23 cellular contexts compared by ENCODE assay signal in the genomic region with DNA sequence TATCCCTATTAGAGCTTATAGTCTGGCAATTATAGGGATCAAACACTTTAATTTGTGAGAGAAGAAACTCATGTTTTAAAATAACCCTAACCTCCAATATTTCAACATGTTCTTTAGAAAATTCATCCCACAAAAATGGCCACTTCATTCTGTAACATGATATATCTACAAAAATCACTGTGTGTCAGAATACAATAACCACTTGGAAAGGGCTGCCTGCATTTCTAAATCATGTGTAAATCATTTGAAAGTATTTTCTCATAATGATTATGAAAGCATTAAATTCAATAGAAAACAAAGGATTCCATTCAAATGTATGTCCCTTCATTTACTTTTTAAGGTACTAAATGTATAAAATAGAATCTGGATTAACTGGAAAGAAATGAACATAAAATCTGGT.
DNase-seq lines count a peak whose midpoint lies in the region; FAIRE-seq and TF ChIP-seq lines count a peak whose summit lies in the region.
"Had no signal": no experiment of that assay in that cellular context is flagged by ENCODE, and none has a peak within 500 bp of the region (broad histone marks: within the 10 kb centered on the region; RNA-seq: fewer than 3 reads in every experiment).

No MANE protein-coding gene starts in this region.

- peak; percentile 38 for DNase-seq in AG09309 (ENCODE audit: low read depth)
- peak; percentile 66 for DNase-seq in astrocyte (ENCODE audit: low read depth)
- DNase-seq in foreskin fibroblast: peak; percentile 50 to 79
- no peak for DNase-seq in esophagus squamous epithelium (lab: John Stamatoyannopoulos, UW)
- DNase-seq in HEK293T (ENCODE audit: extremely low spot score): no peak
- no peak for DNase-seq in NCI-H2171 treated with DMSO at 0.1 percent for 48 hours (lab: John Stamatoyannopoulos, UW)
- no peak for DNase-seq in GDM1 (lab: John Stamatoyannopoulos, UW)
- DNase-seq: amygdala, BE2C, head of caudate nucleus, Kasumi-1, natural killer cell, NCI-H1436, SJCRH30, testis had no signal

- H3K27me3 ChIP-seq in astrocyte (ENCODE audit: insufficient read depth, low read length): no peaks in the 10 kb centered on the region
- no peaks in the 10 kb centered on the region for H3K27me3 ChIP-seq in esophagus squamous epithelium
- H3K27me3 ChIP-seq: BE2C, SJCRH30, testis had no signal

- CTCF ChIA-PET in HEK293 (lab: Yijun Ruan, JAX): interaction anchor here (0.7 to 1.6 kb wide), 5 partner anchors 9 to 557 kb away, joined by 3 to 4 read pairs (median 3); no protein-coding TSS in a partner anchor
- CTCF ChIA-PET in HEK293T (lab: Yijun Ruan, JAX): interaction anchor here (0.5 kb wide), 1 partner anchor 371 kb away, joined by 3 read pairs; no protein-coding TSS in a partner anchor

- H3K9me3 ChIP-seq in HEK293 (ENCODE audit: control insufficient read depth, insufficient read depth, low read depth, low read length): no peaks in the 10 kb centered on the region
- no peaks in the 10 kb centered on the region for H3K9me3 ChIP-seq in astrocyte (ENCODE audit: insufficient read depth, low read depth, low read length)
- H3K9me3 ChIP-seq in esophagus squamous epithelium: no peaks in the 10 kb centered on the region
- H3K9me3 ChIP-seq: BE2C, SJCRH30, testis had no signal

- no peaks in the 10 kb centered on the region for H3K4me1 Mint-ChIP-seq in astrocyte (ENCODE audit: low read depth, unreplicated experiment)
- H3K4me1 Mint-ChIP-seq: activated T-helper 17 cell treated with anti-CD3 and anti-CD28 coated beads, Interleukin-2, amount 50 U/mL, for 72 hours; natural killer cell had no signal

- H3K4me3 Mint-ChIP-seq in astrocyte (ENCODE audit: unreplicated experiment): no peak overlapping the region
- H3K4me3 Mint-ChIP-seq: activated T-helper 17 cell treated with anti-CD3 and anti-CD28 coated beads, Interleukin-2, amount 50 U/mL, for 72 hours; natural killer cell; T-helper 2 cell treated with Interferon-gamma antibody and Interleukin-4, amounts not matched to agents 5 μg/mL and 100 μg/mL, for 36 hours had no signal

- H3K9ac ChIP-seq in astrocyte (ENCODE audit: low read length): no peak overlapping the region

- POLR2A ChIA-PET in HEK293 (lab: Yijun Ruan, JAX): no interaction called here
- POLR2A ChIA-PET in HEK293T (lab: Yijun Ruan, JAX): no interaction called here

- H3K27me3 Mint-ChIP-seq in astrocyte (ENCODE audit: low read depth, unreplicated experiment): no peaks in the 10 kb centered on the region
- H3K27me3 Mint-ChIP-seq: progenitor cell of endocrine pancreas had no signal

- H3K4me3 ChIP-seq in AG09309 (ENCODE audit: control insufficient read depth, low read depth, low read length) (no peak overlapping the region), HEK293 (ENCODE audit: low read depth, low read length) (no peak overlapping the region), astrocyte (ENCODE audit: insufficient read depth, low read depth, low read length) (no peak overlapping the region), foreskin fibroblast (ENCODE audit: low read depth in 1 of 2, low read length in 2 of 2) (no peak overlapping the region), esophagus squamous epithelium (no peak overlapping the region)
- H3K4me3 ChIP-seq: lung, SJCRH30, smooth muscle cell, testis had no signal

- intact Hi-C loops in esophagus squamous epithelium (cut with DNase I): no loop called here

- H4K20me1 ChIP-seq in astrocyte (ENCODE audit: insufficient read depth, low read length): no peaks in the 10 kb centered on the region

- H2AFZ ChIP-seq in astrocyte (ENCODE audit: low read depth, low read length): no peak overlapping the region

- H3K4me1 ChIP-seq in HEK293 (ENCODE audit: control insufficient read depth, insufficient read depth, low read length): peaks cover 8% of the 10 kb centered on the region
- peaks cover 10% of the 10 kb centered on the region for H3K4me1 ChIP-seq in astrocyte (ENCODE audit: insufficient read depth, low read length)
- H3K4me1 ChIP-seq in esophagus squamous epithelium: peaks cover 0 to 11% (median 0%) of the 10 kb centered on the region in 3 donors
- H3K4me1 ChIP-seq: BE2C, SJCRH30, testis had no signal

- H3K27ac ChIP-seq in HEK293 (ENCODE audit: extremely low read depth, low read depth, low read length) (no peak overlapping the region), astrocyte (ENCODE audit: low read depth, low read length) (no peak overlapping the region), esophagus squamous epithelium (no peak overlapping the region)
- H3K27ac ChIP-seq: SJCRH30, testis had no signal

- no peaks in the 10 kb centered on the region for H3K9me3 Mint-ChIP-seq in astrocyte (ENCODE audit: unreplicated experiment)
- H3K9me3 Mint-ChIP-seq: activated T-helper 17 cell treated with anti-CD3 and anti-CD28 coated beads, Interleukin-2, amount 50 U/mL, for 72 hours; natural killer cell; T-helper 2 cell treated with Interferon-gamma antibody and Interleukin-4, amounts not matched to agents 5 μg/mL and 100 μg/mL, for 36 hours had no signal

- TF ChIP-seq CTCF in AG09309 (IDR thresholded peaks at IDR 0.05; ENCODE audit: control insufficient read depth, insufficient read depth, low read depth, low read length, missing control alignments) (no peak), HEK293 (tag by site-specific recombination; IDR thresholded peaks at IDR 0.05) (no peak), astrocyte (IDR thresholded peaks at IDR 0.05; ENCODE audit: insufficient read depth, low read depth, low read length) (no peak), foreskin fibroblast (IDR thresholded peaks at IDR 0.05; ENCODE audit: low read depth, low read length) (no peak), esophagus squamous epithelium (IDR thresholded peaks at IDR 0.05) (no peak)

- H3K4me2 ChIP-seq in astrocyte (ENCODE audit: low read length): no peak overlapping the region
- H3K4me2 ChIP-seq: smooth muscle cell had no signal

- no peak for FAIRE-seq in astrocyte (lab: Jason Lieb, UNC)
- FAIRE-seq: D721Med, H54 had no signal

- H3K27ac Mint-ChIP-seq in astrocyte (ENCODE audit: unreplicated experiment): no peak overlapping the region
- H3K27ac Mint-ChIP-seq: activated T-helper 17 cell treated with anti-CD3 and anti-CD28 coated beads, Interleukin-2, amount 50 U/mL, for 72 hours; natural killer cell; progenitor cell of endocrine pancreas; T-helper 2 cell treated with Interferon-gamma antibody and Interleukin-4, amounts not matched to agents 5 μg/mL and 100 μg/mL, for 36 hours had no signal

- H3K36me3 ChIP-seq in HEK293 (ENCODE audit: control insufficient read depth in 2 of 2, insufficient read depth in 1 of 2, low read length in 2 of 2): no peaks in the 10 kb centered on the region
- H3K36me3 ChIP-seq in astrocyte (ENCODE audit: insufficient read depth, low read length): no peaks in the 10 kb centered on the region
- peaks cover 0 to 12% (median 0%) of the 10 kb centered on the region in 3 donors for H3K36me3 ChIP-seq in esophagus squamous epithelium
- H3K36me3 ChIP-seq: BE2C, SJCRH30 had no signal

- no peaks in the 10 kb centered on the region for H3K36me3 Mint-ChIP-seq in astrocyte (ENCODE audit: low read depth, unreplicated experiment)
- H3K36me3 Mint-ChIP-seq: natural killer cell had no signal

- TF ChIP-seq POLR2A in esophagus squamous epithelium (IDR thresholded peaks at IDR 0.05): no peak

- peaks cover 4% of the 10 kb centered on the region for H3K79me2 ChIP-seq in astrocyte (ENCODE audit: insufficient read depth, low read length)

TF ChIP-seq in HEK293T, 16 proteins besides CTCF, POLR2A, EP300 and RAD21:
- TF ChIP-seq BHLHE40 (IDR thresholded peaks at IDR 0.05; ENCODE audit: borderline replicate concordance) (no peak), TARDBP (IDR thresholded peaks at IDR 0.05) (no peak), SP1 (IDR thresholded peaks at IDR 0.05) (no peak)

Comparison
In these comparisons a context has a peak if more than half of its experiments do, and no peak if none do; other contexts are left out.
1. DNase-seq: peak in AG09309 (single experiment), astrocyte (single experiment) and foreskin fibroblast (2 of 2); none in esophagus squamous epithelium (single experiment), HEK293T (single experiment), NCI-H2171 treated with DMSO at 0.1 percent for 48 hours (single experiment) and GDM1 (single experiment).